ENCODE assay signal across 2 cellular contexts in the genomic region with DNA sequence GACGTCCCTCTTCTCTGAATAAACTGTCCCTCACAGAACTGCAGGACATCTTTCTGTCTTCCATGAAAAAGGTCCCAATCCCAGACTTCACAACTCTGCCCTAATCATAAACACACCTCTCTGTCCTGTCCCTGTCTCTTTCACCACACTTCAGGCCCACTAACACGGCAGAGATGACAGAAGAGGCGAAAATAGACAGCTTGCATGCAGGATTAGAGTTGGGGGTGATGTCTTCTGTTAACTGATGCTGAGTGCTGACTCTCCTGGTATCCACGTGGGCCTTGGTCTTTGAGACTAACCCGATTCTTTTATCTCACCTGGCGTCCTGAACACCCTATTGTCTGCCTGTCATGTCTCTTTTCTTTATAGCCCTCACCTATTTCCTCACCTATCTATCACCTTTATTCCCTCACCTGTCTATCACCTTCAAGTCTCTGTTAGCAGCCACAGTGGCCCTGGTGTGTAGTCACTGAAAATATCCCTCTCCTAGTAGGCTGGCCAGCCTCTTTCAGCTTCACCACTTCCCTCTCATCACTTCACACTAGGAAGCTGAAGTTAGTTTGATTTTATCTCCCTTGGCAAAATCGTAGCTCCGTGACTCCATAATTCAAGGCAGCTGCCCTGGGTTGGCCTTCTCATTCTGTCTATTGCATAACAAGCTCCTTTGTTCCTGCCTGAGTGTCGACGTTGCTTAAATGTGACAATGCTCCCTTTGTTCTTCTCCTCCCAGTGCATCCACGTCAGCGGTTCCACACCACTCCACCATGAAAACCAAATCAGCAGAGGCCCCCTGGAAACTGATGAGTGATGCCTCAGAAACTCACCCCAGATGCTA.
TF ChIP-seq lines count a peak whose summit lies in the region.

No MANE protein-coding gene starts in this region.

TF ChIP-seq in SK-N-SH, 30 proteins besides CTCF, POLR2A, EP300 and RAD21 (continued from another document):
- TF ChIP-seq, protein P1, sequence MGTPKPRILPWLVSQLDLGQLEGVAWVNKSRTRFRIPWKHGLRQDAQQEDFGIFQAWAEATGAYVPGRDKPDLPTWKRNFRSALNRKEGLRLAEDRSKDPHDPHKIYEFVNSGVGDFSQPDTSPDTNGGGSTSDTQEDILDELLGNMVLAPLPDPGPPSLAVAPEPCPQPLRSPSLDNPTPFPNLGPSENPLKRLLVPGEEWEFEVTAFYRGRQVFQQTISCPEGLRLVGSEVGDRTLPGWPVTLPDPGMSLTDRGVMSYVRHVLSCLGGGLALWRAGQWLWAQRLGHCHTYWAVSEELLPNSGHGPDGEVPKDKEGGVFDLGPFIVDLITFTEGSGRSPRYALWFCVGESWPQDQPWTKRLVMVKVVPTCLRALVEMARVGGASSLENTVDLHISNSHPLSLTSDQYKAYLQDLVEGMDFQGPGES (IDR thresholded peaks at IDR 0.05; ENCODE audit: low read depth, low read length) = no peak
- no peak for TF ChIP-seq MEF2A (IDR thresholded peaks at IDR 0.05; ENCODE audit: borderline replicate concordance, low read depth)
- peak; percentile 4; the same call in 1 of the 2 replicates for TF ChIP-seq JUND (IDR thresholded peaks at IDR 0.05)
- no peak for TF ChIP-seq SMC3 (IDR thresholded peaks at IDR 0.05; ENCODE audit: low read depth, low read length)
- TF ChIP-seq NFIC (IDR thresholded peaks at IDR 0.05; ENCODE audit: borderline replicate concordance) = peak; percentile 11; the same call in 1 of the 2 replicates
- TF ChIP-seq, protein P2, sequence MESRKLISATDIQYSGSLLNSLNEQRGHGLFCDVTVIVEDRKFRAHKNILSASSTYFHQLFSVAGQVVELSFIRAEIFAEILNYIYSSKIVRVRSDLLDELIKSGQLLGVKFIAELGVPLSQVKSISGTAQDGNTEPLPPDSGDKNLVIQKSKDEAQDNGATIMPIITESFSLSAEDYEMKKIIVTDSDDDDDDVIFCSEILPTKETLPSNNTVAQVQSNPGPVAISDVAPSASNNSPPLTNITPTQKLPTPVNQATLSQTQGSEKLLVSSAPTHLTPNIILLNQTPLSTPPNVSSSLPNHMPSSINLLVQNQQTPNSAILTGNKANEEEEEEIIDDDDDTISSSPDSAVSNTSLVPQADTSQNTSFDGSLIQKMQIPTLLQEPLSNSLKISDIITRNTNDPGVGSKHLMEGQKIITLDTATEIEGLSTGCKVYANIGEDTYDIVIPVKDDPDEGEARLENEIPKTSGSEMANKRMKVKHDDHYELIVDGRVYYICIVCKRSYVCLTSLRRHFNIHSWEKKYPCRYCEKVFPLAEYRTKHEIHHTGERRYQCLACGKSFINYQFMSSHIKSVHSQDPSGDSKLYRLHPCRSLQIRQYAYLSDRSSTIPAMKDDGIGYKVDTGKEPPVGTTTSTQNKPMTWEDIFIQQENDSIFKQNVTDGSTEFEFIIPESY (IDR thresholded peaks at IDR 0.05; ENCODE audit: borderline replicate concordance, low read depth) = no peak
- TF ChIP-seq SIN3A (IDR thresholded peaks at IDR 0.05; ENCODE audit: borderline replicate concordance, low read depth, low read length) = no peak
- no peak for TF ChIP-seq RXRA (IDR thresholded peaks at IDR 0.05; ENCODE audit: borderline replicate concordance, low read depth)
- TF ChIP-seq RCOR1 (IDR thresholded peaks at IDR 0.05; ENCODE audit: low read length) = no peak

TF ChIP-seq in SK-N-SH treated with all-trans-retinoic acid at 6 μM for 48 hours, 23 proteins besides CTCF, POLR2A, EP300 and RAD21 (continued from another document):
- TF ChIP-seq, protein P3, sequence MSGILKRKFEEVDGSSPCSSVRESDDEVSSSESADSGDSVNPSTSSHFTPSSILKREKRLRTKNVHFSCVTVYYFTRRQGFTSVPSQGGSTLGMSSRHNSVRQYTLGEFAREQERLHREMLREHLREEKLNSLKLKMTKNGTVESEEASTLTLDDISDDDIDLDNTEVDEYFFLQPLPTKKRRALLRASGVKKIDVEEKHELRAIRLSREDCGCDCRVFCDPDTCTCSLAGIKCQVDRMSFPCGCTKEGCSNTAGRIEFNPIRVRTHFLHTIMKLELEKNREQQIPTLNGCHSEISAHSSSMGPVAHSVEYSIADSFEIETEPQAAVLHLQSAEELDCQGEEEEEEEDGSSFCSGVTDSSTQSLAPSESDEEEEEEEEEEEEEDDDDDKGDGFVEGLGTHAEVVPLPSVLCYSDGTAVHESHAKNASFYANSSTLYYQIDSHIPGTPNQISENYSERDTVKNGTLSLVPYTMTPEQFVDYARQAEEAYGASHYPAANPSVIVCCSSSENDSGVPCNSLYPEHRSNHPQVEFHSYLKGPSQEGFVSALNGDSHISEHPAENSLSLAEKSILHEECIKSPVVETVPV (CRISPR knock-in tag; IDR thresholded peaks at IDR 0.05) = no peak
- no peak for TF ChIP-seq ISL1 (CRISPR knock-in tag; IDR thresholded peaks at IDR 0.05)
- TF ChIP-seq, protein P4, sequence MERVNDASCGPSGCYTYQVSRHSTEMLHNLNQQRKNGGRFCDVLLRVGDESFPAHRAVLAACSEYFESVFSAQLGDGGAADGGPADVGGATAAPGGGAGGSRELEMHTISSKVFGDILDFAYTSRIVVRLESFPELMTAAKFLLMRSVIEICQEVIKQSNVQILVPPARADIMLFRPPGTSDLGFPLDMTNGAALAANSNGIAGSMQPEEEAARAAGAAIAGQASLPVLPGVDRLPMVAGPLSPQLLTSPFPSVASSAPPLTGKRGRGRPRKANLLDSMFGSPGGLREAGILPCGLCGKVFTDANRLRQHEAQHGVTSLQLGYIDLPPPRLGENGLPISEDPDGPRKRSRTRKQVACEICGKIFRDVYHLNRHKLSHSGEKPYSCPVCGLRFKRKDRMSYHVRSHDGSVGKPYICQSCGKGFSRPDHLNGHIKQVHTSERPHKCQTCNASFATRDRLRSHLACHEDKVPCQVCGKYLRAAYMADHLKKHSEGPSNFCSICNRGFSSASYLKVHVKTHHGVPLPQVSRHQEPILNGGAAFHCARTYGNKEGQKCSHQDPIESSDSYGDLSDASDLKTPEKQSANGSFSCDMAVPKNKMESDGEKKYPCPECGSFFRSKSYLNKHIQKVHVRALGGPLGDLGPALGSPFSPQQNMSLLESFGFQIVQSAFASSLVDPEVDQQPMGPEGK (CRISPR knock-in tag; IDR thresholded peaks at IDR 0.05; ENCODE audit: borderline replicate concordance) = no peak
- TF ChIP-seq, protein P5, sequence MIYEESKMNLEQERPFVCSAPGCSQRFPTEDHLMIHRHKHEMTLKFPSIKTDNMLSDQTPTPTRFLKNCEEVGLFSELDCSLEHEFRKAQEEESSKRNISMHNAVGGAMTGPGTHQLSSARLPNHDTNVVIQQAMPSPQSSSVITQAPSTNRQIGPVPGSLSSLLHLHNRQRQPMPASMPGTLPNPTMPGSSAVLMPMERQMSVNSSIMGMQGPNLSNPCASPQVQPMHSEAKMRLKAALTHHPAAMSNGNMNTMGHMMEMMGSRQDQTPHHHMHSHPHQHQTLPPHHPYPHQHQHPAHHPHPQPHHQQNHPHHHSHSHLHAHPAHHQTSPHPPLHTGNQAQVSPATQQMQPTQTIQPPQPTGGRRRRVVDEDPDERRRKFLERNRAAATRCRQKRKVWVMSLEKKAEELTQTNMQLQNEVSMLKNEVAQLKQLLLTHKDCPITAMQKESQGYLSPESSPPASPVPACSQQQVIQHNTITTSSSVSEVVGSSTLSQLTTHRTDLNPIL (CRISPR knock-in tag; IDR thresholded peaks at IDR 0.05; ENCODE audit: low read depth) = no peak
